17 cellular contexts compared by ENCODE assay signal in genomic region chr17:82941021-82942001, GRCh38.
DNase-seq lines count a peak whose midpoint lies in the region; ATAC-seq, FAIRE-seq and TF ChIP-seq lines count a peak whose summit lies in the region.
"Had no signal": no experiment of that assay in that cellular context is flagged by ENCODE, and none has a peak within 500 bp of the region (broad histone marks: within the 10 kb centered on the region; RNA-seq: fewer than 3 reads in every experiment).

No MANE protein-coding gene starts in this region.

- no peak overlapping the region for H3K4me3 ChIP-seq in prostate gland
- H3K4me3 ChIP-seq: body of pancreas, heart right ventricle had no signal

- no peak for FAIRE-seq in RCC 7860 (lab: Jason Lieb, UNC)

- WGBS in prostate gland = 94% methylated on average over 35 of the region's 36 CpGs

- no peak for TF ChIP-seq POLR2A in prostate gland (IDR thresholded peaks at IDR 0.05)

- no peaks in the 10 kb centered on the region for H3K4me1 ChIP-seq in prostate gland (replicated peaks)
- H3K4me1 ChIP-seq: body of pancreas, heart right ventricle had no signal

- H3K27ac ChIP-seq in prostate gland = no peak overlapping the region
- H3K27ac ChIP-seq: body of pancreas, heart right ventricle had no signal

- H3K27me3 ChIP-seq in prostate gland (replicated peaks; ENCODE audit: insufficient read depth) = no peaks in the 10 kb centered on the region
- H3K27me3 ChIP-seq: body of pancreas, heart right ventricle had no signal

- no peak for TF ChIP-seq CTCF in prostate gland (IDR thresholded peaks at IDR 0.05)

- no peaks in the 10 kb centered on the region for H3K9me3 ChIP-seq in prostate gland

- peak; percentile 1 for DNase-seq in stimulated activated CD4-positive, alpha-beta T cell treated with anti-CD3 and anti-CD28 coated beads, Interleukin-1b, Interleukin-23, amount 100 ng/mL, for 48 hours
- no peak for DNase-seq in stimulated activated CD4-positive, alpha-beta T cell treated with anti-CD3 and anti-CD28 coated beads, Interleukin-12 subunit alpha, Interleukin-12 subunit beta, amount 100 ng/mL, for 4 hours
- DNase-seq in left lobe of liver (ENCODE audit: low spot score) = peak; percentile 31
- DNase-seq in sciatic nerve (ENCODE audit: low spot score) = peak; percentile 46
- DNase-seq in RCC 7860 (ENCODE audit: low spot score) = no peak
- DNase-seq in prostate gland (ENCODE audit: low spot score) = no peak
- no peak for DNase-seq in activated CD4-positive, alpha-beta T cell treated with anti-CD3 and anti-CD28 coated beads for 48 hours
- DNase-seq: activated CD4-positive, alpha-beta T cell treated with anti-CD3 and anti-CD28 coated beads for 36 hours; activated naive CD8-positive, alpha-beta T cell treated with anti-CD3 and anti-CD28 coated beads, Interleukin-2, amount 50 U/mL, for 24 hours; effector CD8-positive, alpha-beta T cell; H9; NCI-H524; nephron progenitor cell; stimulated activated CD4-positive, alpha-beta T cell treated with anti-CD3 and anti-CD28 coated beads, Interleukin-2, amount 100 ng/mL, for 24 hours had no signal

- intact Hi-C loops in sciatic nerve (cut with DNase I) (no loop called here), prostate gland (cut with DNase I) (no loop called here)

- H3K36me3 ChIP-seq in prostate gland = peaks cover 8 to 22% of the 10 kb centered on the region in 2 donors

- ATAC-seq in left lobe of liver (no peak), sciatic nerve (no peak)
- ATAC-seq: activated CD4-positive, alpha-beta T cell treated with anti-CD3 and anti-CD28 coated beads for 36 hours; activated naive CD8-positive, alpha-beta T cell treated with anti-CD3 and anti-CD28 coated beads, Interleukin-2, amount 50 U/mL, for 24 hours; body of pancreas; left colon had no signal

Comparison
In these comparisons a context has a peak if more than half of its experiments do, and no peak if none do; other contexts are left out.
1. DNase-seq: peak in stimulated activated CD4-positive, alpha-beta T cell treated with anti-CD3 and anti-CD28 coated beads, Interleukin-1b, Interleukin-23, amount 100 ng/mL, for 48 hours (single experiment), left lobe of liver (single experiment) and sciatic nerve (single experiment); none in stimulated activated CD4-positive, alpha-beta T cell treated with anti-CD3 and anti-CD28 coated beads, Interleukin-12 subunit alpha, Interleukin-12 subunit beta, amount 100 ng/mL, for 4 hours (single experiment), RCC 7860 (single experiment), prostate gland (single experiment) and activated CD4-positive, alpha-beta T cell treated with anti-CD3 and anti-CD28 coated beads for 48 hours (single experiment).